ENCODE assay signal across 10 cellular contexts in genomic region chr5:57841671-57842375, GRCh38.
DNase-seq lines count a peak whose midpoint lies in the region; ATAC-seq and TF ChIP-seq lines count a peak whose summit lies in the region.
"Had no signal": no experiment of that assay in that cellular context is flagged by ENCODE, and none has a peak within 500 bp of the region (broad histone marks: within the 10 kb centered on the region; RNA-seq: fewer than 3 reads in every experiment).

No MANE protein-coding gene starts in this region.

- TF ChIP-seq POLR2A in esophagus muscularis mucosa (IDR thresholded peaks at IDR 0.05; ENCODE audit: low read depth) = no peak

- TF ChIP-seq CTCF in smooth muscle cell (IDR thresholded peaks at IDR 0.05; ENCODE audit: borderline replicate concordance, insufficient read depth, poor library complexity, severe bottlenecking) = no peak
- no peak for TF ChIP-seq CTCF in GM13977 (IDR thresholded peaks at IDR 0.05; ENCODE audit: extremely low read depth, insufficient read depth, missing control alignments)
- TF ChIP-seq CTCF in esophagus muscularis mucosa (IDR thresholded peaks at IDR 0.05) = no peak

- H3K27ac ChIP-seq in right cardiac atrium (ENCODE audit: low read length) = no peak overlapping the region
- H3K27ac ChIP-seq in smooth muscle cell (ENCODE audit: low read depth) = peak overlapping the region; percentile 71
- no peak overlapping the region for H3K27ac ChIP-seq in esophagus muscularis mucosa (replicated peaks in 1 of 4)

- DNase-seq in HK-2 (ENCODE audit: unreplicated experiment) (peak; percentile 71), amniotic stem cell (lab: John Stamatoyannopoulos, UW) (peak; percentile 58), right cardiac atrium (no peak), smooth muscle cell (lab: John Stamatoyannopoulos, UW; ENCODE audit: unreplicated experiment) (no peak), GM13977 (ENCODE audit: low spot score) (no peak), esophagus muscularis mucosa (ENCODE audit: extremely low spot score) (no peak), DMS53 treated with DMSO at 0.1 percent for 48 hours (lab: John Stamatoyannopoulos, UW; ENCODE audit: unreplicated experiment) (no peak)
- no peak for DNase-seq in stimulated activated CD4-positive, alpha-beta T cell treated with anti-CD3 and anti-CD28 coated beads, Interleukin-1b, Interleukin-23, amount 100 ng/mL, for 48 hours
- DNase-seq: activated CD4-positive, alpha-beta T cell treated with anti-CD3 and anti-CD28 coated beads for 1 hour; NCI-H446 had no signal

- ATAC-seq in right cardiac atrium = peak; percentile 29 to 79

- peak overlapping the region; percentile 71 for H3K4me2 ChIP-seq in smooth muscle cell

- H3K4me1 ChIP-seq in right cardiac atrium (ENCODE audit: control insufficient read depth, insufficient read depth, low read length) (no peaks in the 10 kb centered on the region), smooth muscle cell (ENCODE audit: low read depth) (peaks cover 13% of the 10 kb centered on the region), esophagus muscularis mucosa (peaks cover 4 to 11% (median 7%) of the 10 kb centered on the region in 4 donors)

- no peak for TF ChIP-seq EP300 in esophagus muscularis mucosa (IDR thresholded peaks at IDR 0.05)

- H3K9me3 ChIP-seq in right cardiac atrium (ENCODE audit: control insufficient read depth, low read length) (no peaks in the 10 kb centered on the region), smooth muscle cell (replicated peaks; ENCODE audit: low read depth) (no peaks in the 10 kb centered on the region), esophagus muscularis mucosa (no peaks in the 10 kb centered on the region)

- no peak overlapping the region for H3K4me3 ChIP-seq in right cardiac atrium (ENCODE audit: low read length)
- no peak overlapping the region for H3K4me3 ChIP-seq in smooth muscle cell
- no peak overlapping the region for H3K4me3 ChIP-seq in esophagus muscularis mucosa

- H2AFZ ChIP-seq in smooth muscle cell (ENCODE audit: low read depth) = no peak overlapping the region

- no peaks in the 10 kb centered on the region for H3F3A ChIP-seq in smooth muscle cell (ENCODE audit: low read depth)

- intact Hi-C loops in right cardiac atrium (cut with DNase I) (no loop called here), esophagus muscularis mucosa (cut with DNase I) (no loop called here)

- H3K27me3 ChIP-seq in right cardiac atrium (ENCODE audit: control insufficient read depth, insufficient read depth) (no peaks in the 10 kb centered on the region), smooth muscle cell (ENCODE audit: low read depth) (no peaks in the 10 kb centered on the region), esophagus muscularis mucosa (no peaks in the 10 kb centered on the region)

- no peaks in the 10 kb centered on the region for H3K36me3 ChIP-seq in smooth muscle cell (ENCODE audit: low read depth)
- no peaks in the 10 kb centered on the region for H3K36me3 ChIP-seq in esophagus muscularis mucosa

- H3K79me2 ChIP-seq in smooth muscle cell (ENCODE audit: low read depth) = no peaks in the 10 kb centered on the region

- in situ Hi-C loops in GM13977 (cut with MboI; ENCODE audit: low pct_unique_long_range_greater_than_20kb, low sequenced_read_pairs, unreplicated experiment) = no loop called here

- H3K9ac ChIP-seq in smooth muscle cell (ENCODE audit: low read depth) = no peak overlapping the region

- 34% methylated on average over 5 of the region's 5 CpGs for WGBS in right cardiac atrium
- WGBS in smooth muscle cell (ENCODE audit: low lambda C conversion rate) = 9% methylated on average over 5 of the region's 5 CpGs
- WGBS in esophagus muscularis mucosa = 32% methylated on average over 5 of the region's 5 CpGs

- H4K20me1 ChIP-seq in smooth muscle cell (ENCODE audit: low read depth) = no peaks in the 10 kb centered on the region

Comparison
In these comparisons a context has a peak if more than half of its experiments do, and no peak if none do; other contexts are left out.
1. DNase-seq: peak in HK-2 (single experiment) and amniotic stem cell (single experiment); none in right cardiac atrium (0 of 3), smooth muscle cell (single experiment), stimulated activated CD4-positive, alpha-beta T cell treated with anti-CD3 and anti-CD28 coated beads, Interleukin-1b, Interleukin-23, amount 100 ng/mL, for 48 hours (single experiment), GM13977 (single experiment), esophagus muscularis mucosa (single experiment) and DMS53 treated with DMSO at 0.1 percent for 48 hours (single experiment).